ENCODE assay signal across 12 cellular contexts in genomic region chr1:21814981-21815583, GRCh38. TPM values are rescaled to one million over a fixed set of nuclear protein-coding genes. Genes with fewer than 3 reads are reported as not detected.
DNase-seq lines count a peak whose midpoint lies in the region; ATAC-seq and TF ChIP-seq lines count a peak whose summit lies in the region.
"Had no signal": no experiment of that assay in that cellular context is flagged by ENCODE, and none has a peak within 500 bp of the region (broad histone marks: within the 10 kb centered on the region; RNA-seq: fewer than 3 reads in every experiment).

No MANE protein-coding gene starts in this region.

- no peaks in the 10 kb centered on the region for H3K36me3 Mint-ChIP-seq in activated T-helper 17 cell treated with anti-CD3 and anti-CD28 coated beads, Interleukin-2, amount 50 U/mL, for 72 hours (ENCODE audit: low read depth)

- H3K27me3 ChIP-seq in left lung, result peaks cover 0 to 30% of the 10 kb centered on the region in 2 donors

- H3K9me3 ChIP-seq in left lung, result no peaks in the 10 kb centered on the region

- H3K9me3 Mint-ChIP-seq in activated T-helper 17 cell treated with anti-CD3 and anti-CD28 coated beads, Interleukin-2, amount 50 U/mL, for 72 hours, result no peaks in the 10 kb centered on the region

- H3K4me1 Mint-ChIP-seq in activated T-helper 17 cell treated with anti-CD3 and anti-CD28 coated beads, Interleukin-2, amount 50 U/mL, for 72 hours, result peaks cover 9% of the 10 kb centered on the region

- no peak overlapping the region for H3K27ac ChIP-seq in left lung
- H3K27ac ChIP-seq: PC-9 had no signal

- H3K27me3 Mint-ChIP-seq in activated T-helper 17 cell treated with anti-CD3 and anti-CD28 coated beads, Interleukin-2, amount 50 U/mL, for 72 hours, result peaks cover 9% of the 10 kb centered on the region

- intact Hi-C loops in left lung (cut with DNase I), result no loop called here

- TF ChIP-seq CTCF in GM12865 (IDR thresholded peaks at IDR 0.05; ENCODE audit: insufficient read depth, low read depth, low read length, missing control alignments) (no peak), left lung (IDR thresholded peaks at IDR 0.05) (no peak)

- H3K27ac Mint-ChIP-seq in activated T-helper 17 cell treated with anti-CD3 and anti-CD28 coated beads, Interleukin-2, amount 50 U/mL, for 72 hours, result no peak overlapping the region

- DNase-seq in 8988T, result peak; percentile 6
- DNase-seq in GM12865 (ENCODE audit: low read depth), result no peak
- DNase-seq in left lung, result no peak
- DNase-seq in AML-193 (lab: John Stamatoyannopoulos, UW), result no peak
- DNase-seq in stimulated activated CD4-positive, alpha-beta T cell treated with anti-CD3 and anti-CD28 coated beads, Interleukin-4, amount 100 ng/mL, for 1 hour, result no peak
- DNase-seq in SKM-1 (lab: John Stamatoyannopoulos, UW; ENCODE audit: unreplicated experiment), result no peak
- no peak for DNase-seq in NCI-H1436 treated with DMSO at 0.1 percent for 48 hours (lab: John Stamatoyannopoulos, UW)
- DNase-seq: activated effector memory CD4-positive, alpha-beta T cell treated with Interleukin-2 at 50 U/mL for 16 hours; PC-9 had no signal

- peaks cover 0 to 17% of the 10 kb centered on the region in 2 donors for H3K4me1 ChIP-seq in left lung

- peak overlapping the region; percentile 23 for H3K4me3 Mint-ChIP-seq in activated T-helper 17 cell treated with anti-CD3 and anti-CD28 coated beads, Interleukin-2, amount 50 U/mL, for 72 hours

- H3K4me3 ChIP-seq in GM12865 (ENCODE audit: low read depth, low read length), result 0 out of 2 replicates have a peak overlapping the region, but pooled peaks have one; percentile 10
- no peak overlapping the region for H3K4me3 ChIP-seq in left lung
- H3K4me3 ChIP-seq: PC-9 had no signal

- no peaks in the 10 kb centered on the region for H3K36me3 ChIP-seq in left lung

- ATAC-seq in activated T-helper 17 cell treated with anti-CD3 and anti-CD28 coated beads, Interleukin-2, amount 50 U/mL, for 72 hours (replicated peaks), result no peak
- ATAC-seq in left lung, result peak; percentile 82

RNA-seq across cellular contexts. Expression of gene LDLRAD2, which starts 3.0 kb away (rescaled TPM):
- total RNA-seq in activated T-helper 17 cell treated with anti-CD3 and anti-CD28 coated beads, Interleukin-2, amount 50 U/mL, for 72 hours, result not detected
- under 1 TPM; 0.10 to 0.26 TPM for total RNA-seq in left lung
- total RNA-seq: dermis microvascular lymphatic vessel endothelial cell, mononuclear cell, PC-9 had no signal

RNA-seq across cellular contexts. Expression of gene USP48, which starts 32.1 kb away (rescaled TPM):
- total RNA-seq in activated T-helper 17 cell treated with anti-CD3 and anti-CD28 coated beads, Interleukin-2, amount 50 U/mL, for 72 hours, result 100 to 1,000 TPM; 107 to 209 TPM
- total RNA-seq in left lung, result 10 to 100 TPM; 57.9 to 58.0 TPM
